23 cellular contexts compared by ENCODE assay signal in the genomic region with DNA sequence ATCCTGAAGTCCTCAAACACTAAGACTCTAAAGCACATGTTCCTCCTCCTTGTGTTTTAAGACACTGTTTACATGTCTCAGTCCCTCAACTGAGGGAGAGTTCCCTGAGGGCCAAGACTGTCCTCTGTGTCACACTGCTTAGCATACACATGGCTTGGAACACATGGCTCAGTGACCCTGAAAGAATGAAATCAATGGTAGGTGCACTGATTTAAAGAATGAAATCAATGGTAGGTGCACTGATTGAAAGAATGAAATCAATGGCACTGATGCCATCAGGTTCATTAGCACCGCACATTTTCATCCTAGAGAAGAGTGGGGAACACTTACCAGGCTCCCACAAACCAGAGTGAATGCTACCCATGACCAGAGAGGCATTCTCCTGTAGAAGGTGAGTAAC. TPM values are rescaled to one million over a fixed set of nuclear protein-coding genes. Genes with fewer than 3 reads are reported as not detected.
DNase-seq lines count a peak whose midpoint lies in the region; ATAC-seq and FAIRE-seq lines count a peak whose summit lies in the region.
"Had no signal": no experiment of that assay in that cellular context is flagged by ENCODE, and none has a peak within 500 bp of the region (broad histone marks: within the 10 kb centered on the region; RNA-seq: fewer than 3 reads in every experiment).

No MANE protein-coding gene starts in this region.

- no peaks in the 10 kb centered on the region for H3K9me3 Mint-ChIP-seq in activated CD8-positive, alpha-beta memory T cell treated with anti-CD3 and anti-CD28 coated beads, Interleukin-2, amount 10 ng/mL, durations not matched to agents 7 days and 5 days (ENCODE audit: low read depth)
- no peaks in the 10 kb centered on the region for H3K9me3 Mint-ChIP-seq in CD4-positive, CD25-positive, alpha-beta regulatory T cell
- no peaks in the 10 kb centered on the region for H3K9me3 Mint-ChIP-seq in naive thymus-derived CD8-positive, alpha-beta T cell

- no peak overlapping the region for H3K4me3 ChIP-seq in CD4-positive, CD25-positive, alpha-beta regulatory T cell (ENCODE audit: low read depth, low read length)

- H3K27ac ChIP-seq in CD4-positive, CD25-positive, alpha-beta regulatory T cell (ENCODE audit: insufficient read depth, low read length, poor library complexity, severe bottlenecking), result no peak overlapping the region
- H3K27ac ChIP-seq: HL-60, KMS-11, RWPE1 had no signal

- POLR2A ChIA-PET in naive thymus-derived CD8-positive, alpha-beta T cell (lab: Charles Lee), result no interaction called here

- no peaks in the 10 kb centered on the region for H3K27me3 ChIP-seq in CD4-positive, CD25-positive, alpha-beta regulatory T cell (ENCODE audit: control insufficient read depth, insufficient read depth, low read length)

- no peaks in the 10 kb centered on the region for H3K27me3 Mint-ChIP-seq in activated CD8-positive, alpha-beta memory T cell treated with anti-CD3 and anti-CD28 coated beads, Interleukin-2, amount 10 ng/mL, durations not matched to agents 7 days and 5 days
- no peaks in the 10 kb centered on the region for H3K27me3 Mint-ChIP-seq in CD4-positive, CD25-positive, alpha-beta regulatory T cell
- H3K27me3 Mint-ChIP-seq in naive thymus-derived CD8-positive, alpha-beta T cell, result no peaks in the 10 kb centered on the region

- peak; percentile 52 for FAIRE-seq in HTR-8/SVneo (lab: Jason Lieb, UNC)
- FAIRE-seq: H54 had no signal

- peaks cover 88% of the 10 kb centered on the region for H3K36me3 ChIP-seq in CD4-positive, CD25-positive, alpha-beta regulatory T cell (ENCODE audit: control insufficient read depth, insufficient read depth, low read length)

- peak overlapping the region; percentile 1 for H3K27ac Mint-ChIP-seq in activated CD8-positive, alpha-beta memory T cell treated with anti-CD3 and anti-CD28 coated beads, Interleukin-2, amount 10 ng/mL, durations not matched to agents 7 days and 5 days
- peak overlapping the region in 2 of 3 donors; percentile 10 to 22 for H3K27ac Mint-ChIP-seq in CD4-positive, CD25-positive, alpha-beta regulatory T cell
- peak overlapping the region in 7 of 10 donors; percentile 7 to 68 (median 33) for H3K27ac Mint-ChIP-seq in naive thymus-derived CD8-positive, alpha-beta T cell

- H3K4me3 Mint-ChIP-seq in activated CD8-positive, alpha-beta memory T cell treated with anti-CD3 and anti-CD28 coated beads, Interleukin-2, amount 10 ng/mL, durations not matched to agents 7 days and 5 days, result no peak overlapping the region
- no peak overlapping the region for H3K4me3 Mint-ChIP-seq in CD4-positive, CD25-positive, alpha-beta regulatory T cell
- H3K4me3 Mint-ChIP-seq in naive thymus-derived CD8-positive, alpha-beta T cell, result no peak overlapping the region

- H3K4me1 Mint-ChIP-seq in activated CD8-positive, alpha-beta memory T cell treated with anti-CD3 and anti-CD28 coated beads, Interleukin-2, amount 10 ng/mL, durations not matched to agents 7 days and 5 days, result peaks cover 3% of the 10 kb centered on the region
- H3K4me1 Mint-ChIP-seq in CD4-positive, CD25-positive, alpha-beta regulatory T cell, result peaks cover 9 to 29% (median 19%) of the 10 kb centered on the region in 4 donors
- peaks cover 18 to 24% (median 22%) of the 10 kb centered on the region in 4 donors for H3K4me1 Mint-ChIP-seq in naive thymus-derived CD8-positive, alpha-beta T cell

- ATAC-seq in activated CD8-positive, alpha-beta memory T cell treated with anti-CD3 and anti-CD28 coated beads, Interleukin-2, amount 10 ng/mL, durations not matched to agents 7 days and 5 days, result no peak
- ATAC-seq in CD4-positive, CD25-positive, alpha-beta regulatory T cell (ENCODE audit: low read depth in 2 of 2), result no peak
- no peak for ATAC-seq in naive thymus-derived CD8-positive, alpha-beta T cell
- no peak for ATAC-seq in GM19397 (IDR thresholded peaks at IDR 0.05; ENCODE audit: unreplicated experiment)

- H3K36me3 Mint-ChIP-seq in activated CD8-positive, alpha-beta memory T cell treated with anti-CD3 and anti-CD28 coated beads, Interleukin-2, amount 10 ng/mL, durations not matched to agents 7 days and 5 days, result peaks cover 64% of the 10 kb centered on the region
- H3K36me3 Mint-ChIP-seq in CD4-positive, CD25-positive, alpha-beta regulatory T cell, result peaks cover 69% of the 10 kb centered on the region
- H3K36me3 Mint-ChIP-seq in naive thymus-derived CD8-positive, alpha-beta T cell, result peaks cover 8 to 98% (median 33%) of the 10 kb centered on the region in 3 donors

- no peaks in the 10 kb centered on the region for H3K9me3 ChIP-seq in CD4-positive, CD25-positive, alpha-beta regulatory T cell (ENCODE audit: control insufficient read depth in 2 of 2, low read length in 2 of 2)
- H3K9me3 ChIP-seq: SK-N-SH had no signal

- DNase-seq in activated CD8-positive, alpha-beta memory T cell treated with anti-CD3 and anti-CD28 coated beads, Interleukin-2, amount 10 ng/mL, durations not matched to agents 7 days and 5 days, result no peak
- DNase-seq in activated CD8-positive, alpha-beta memory T cell treated with anti-CD3 and anti-CD28 coated beads for 24 hours, result no peak
- DNase-seq in CD4-positive, CD25-positive, alpha-beta regulatory T cell, result no peak
- DNase-seq in HTR-8/SVneo (ENCODE audit: insufficient read length, low spot score), result no peak
- DNase-seq in naive thymus-derived CD8-positive, alpha-beta T cell, result no peak
- DNase-seq in Ammon's horn (ENCODE audit: low spot score), result no peak
- DNase-seq: 8988T; C1 segment of cervical spinal cord; DMS79; NCI-H1105 treated with DMSO at 0.1 percent for 48 hours; NCI-H2081; NCI-H2171; NCI-H345; NCI-H524; NCI-H774; NK-92 treated with Interleukin-12 subunit alpha and Interleukin-12 subunit beta, amount 100 ng/mL, for 24 hours; SHP77 treated with DMSO at 0.1 percent for 48 hours; SK-N-SH had no signal

- CTCF ChIA-PET in activated CD8-positive, alpha-beta memory T cell treated with anti-CD3 and anti-CD28 coated beads, Interleukin-2, amount 10 ng/mL, durations not matched to agents 7 days and 5 days (lab: Charles Lee), result interaction anchor here (1.3 to 2.6 kb wide), 3 partner anchors 9 to 16 kb away, joined by 3 to 6 read pairs (median 4); a partner anchor contains a TSS

- H3K4me1 ChIP-seq in CD4-positive, CD25-positive, alpha-beta regulatory T cell (ENCODE audit: control insufficient read depth, insufficient read depth, low read length, poor library complexity, severe bottlenecking), result no peaks in the 10 kb centered on the region

RNA-seq across cellular contexts. Expression of a gene that starts 9.8 kb away (rescaled TPM):
- 10 to 100 TPM; 22.3 to 31.2 TPM for total RNA-seq in activated CD8-positive, alpha-beta memory T cell treated with anti-CD3 and anti-CD28 coated beads, Interleukin-2, amount 10 ng/mL, durations not matched to agents 7 days and 5 days
- 10.7 TPM for total RNA-seq in CD4-positive, CD25-positive, alpha-beta regulatory T cell
- polyA plus RNA-seq in CD4-positive, CD25-positive, alpha-beta regulatory T cell, result 10 to 100 TPM; 13.8 to 24.2 (median 23.0) TPM
- total RNA-seq in naive thymus-derived CD8-positive, alpha-beta T cell, result 10 to 100 TPM in 1 of 2 experiments, 1 to 10 TPM in 1; 9.3 to 11.0 TPM
- polyA plus RNA-seq in naive thymus-derived CD8-positive, alpha-beta T cell, result 10 to 100 TPM; 12.7 to 27.2 (median 14.5) TPM

RNA-seq across cellular contexts. Expression of a gene that starts 15.9 kb away (rescaled TPM):
- total RNA-seq in activated CD8-positive, alpha-beta memory T cell treated with anti-CD3 and anti-CD28 coated beads, Interleukin-2, amount 10 ng/mL, durations not matched to agents 7 days and 5 days, result 100 to 1,000 TPM; 151 to 170 TPM
- 375 TPM for total RNA-seq in CD4-positive, CD25-positive, alpha-beta regulatory T cell
- polyA plus RNA-seq in CD4-positive, CD25-positive, alpha-beta regulatory T cell, result 100 to 1,000 TPM; 211 to 254 (median 227) TPM
- total RNA-seq in naive thymus-derived CD8-positive, alpha-beta T cell, result 100 to 1,000 TPM; 342 to 354 TPM
- polyA plus RNA-seq in naive thymus-derived CD8-positive, alpha-beta T cell, result 100 to 1,000 TPM; 178 to 192 (median 188) TPM

RNA-seq across cellular contexts. Expression of a gene that starts 40.5 kb away (rescaled TPM):
- total RNA-seq in activated CD8-positive, alpha-beta memory T cell treated with anti-CD3 and anti-CD28 coated beads, Interleukin-2, amount 10 ng/mL, durations not matched to agents 7 days and 5 days, result 100 to 1,000 TPM; 113 to 126 TPM
- 66.1 TPM for total RNA-seq in CD4-positive, CD25-positive, alpha-beta regulatory T cell
- under 1 TPM in 2 of 4 donors, not detected in 2; 0.12 to 0.68 TPM for polyA plus RNA-seq in CD4-positive, CD25-positive, alpha-beta regulatory T cell
- total RNA-seq in naive thymus-derived CD8-positive, alpha-beta T cell, result 10 to 100 TPM; 63.2 to 63.4 TPM
- polyA plus RNA-seq in naive thymus-derived CD8-positive, alpha-beta T cell, result under 1 TPM; 0.28 to 0.74 (median 0.73) TPM
